Comparison of ENCODE assay signal across 8 cellular contexts in the genomic region with DNA sequence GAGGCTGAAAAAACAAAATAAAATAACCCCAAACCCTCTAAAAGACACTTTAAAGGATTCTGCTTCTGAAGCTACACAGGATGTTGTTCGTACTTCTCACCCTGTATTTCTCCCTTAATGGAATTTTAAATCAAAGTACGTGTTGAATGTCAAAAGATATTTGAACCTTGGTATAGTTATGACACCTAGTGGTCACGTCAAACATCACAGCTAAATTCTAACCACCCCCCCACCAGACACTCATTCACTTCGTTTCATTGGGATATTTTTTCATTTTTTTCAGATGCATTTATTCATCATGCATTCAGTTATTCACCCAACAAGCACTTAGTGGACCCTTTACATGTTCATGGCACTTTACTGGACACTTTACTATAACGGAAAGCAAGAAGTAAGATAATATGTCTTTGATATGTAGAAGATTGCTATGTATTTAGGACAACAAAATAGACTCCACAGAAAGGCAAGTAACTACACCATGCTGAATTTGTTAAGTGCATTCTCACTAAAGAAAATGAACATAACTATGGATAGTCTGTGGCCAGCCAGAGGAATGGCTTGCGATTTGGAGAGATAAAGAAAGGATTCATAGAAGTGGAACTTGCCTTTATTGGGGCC.
DNase-seq lines count a peak whose midpoint lies in the region; ATAC-seq and TF ChIP-seq lines count a peak whose summit lies in the region.

No MANE protein-coding gene starts in this region.

- no peak overlapping the region for H4K91ac ChIP-seq in IMR-90 (ENCODE audit: insufficient read depth, low read depth, low read length)

- no CpG with 5 or more reads among the region's 6 CpGs for WGBS in IMR-90 (ENCODE audit: extremely low coverage in 2 of 2, insufficient read length in 1 of 2), 2 experiments
- 20% methylated on average over 3 of the region's 6 CpGs; no CpG with 5 or more reads in 1 of the 2 experiments for WGBS in endodermal cell (ENCODE audit: insufficient coverage in 1 of 2, insufficient read length in 1 of 2), 2 experiments

- no peak for TF ChIP-seq POLR2A in IMR-90 (IDR thresholded peaks at IDR 0.05; ENCODE audit: low read depth, low read length)

- H3K56ac ChIP-seq in IMR-90 (ENCODE audit: extremely low read depth, insufficient read depth, low read length) = no peak overlapping the region

- no peak overlapping the region for H3K18ac ChIP-seq in IMR-90 (ENCODE audit: low read depth, low read length)

- H2AFZ ChIP-seq in IMR-90 (replicated peaks; ENCODE audit: low read length, poor library complexity) = no peak overlapping the region

- no peaks in the 10 kb centered on the region for H3K36me3 ChIP-seq in IMR-90 (ENCODE audit: control insufficient read depth, insufficient read depth, low read length)
- no peaks in the 10 kb centered on the region for H3K36me3 ChIP-seq in endodermal cell (ENCODE audit: control insufficient read depth, insufficient read depth, low read length)

- no peak overlapping the region for H3K23ac ChIP-seq in IMR-90 (ENCODE audit: low read depth, low read length)

- intact Hi-C loops in IMR-90 (cut with micrococcal nuclease) = loop anchor here (1.0 to 5.0 kb wide), 3 partner anchors 373 to 527 kb away; no protein-coding TSS in a partner anchor

- no peaks in the 10 kb centered on the region for H3K36me3 Mint-ChIP-seq in T-helper 17 cell (ENCODE audit: low read depth)
- no peaks in the 10 kb centered on the region for H3K36me3 Mint-ChIP-seq in endodermal cell (ENCODE audit: low read depth)
- no peaks in the 10 kb centered on the region for H3K36me3 Mint-ChIP-seq in naive B cell

- no peak overlapping the region for H2AK9ac ChIP-seq in IMR-90 (replicated peaks; ENCODE audit: low read depth, low read length, poor library complexity)

- H3K27ac ChIP-seq in IMR-90 (ENCODE audit: insufficient read depth, low read length) = no peak overlapping the region
- H3K27ac ChIP-seq in endodermal cell (ENCODE audit: low read depth, low read length) = no peak overlapping the region

- TF ChIP-seq CTCF in GM13977 (IDR thresholded peaks at IDR 0.05; ENCODE audit: extremely low read depth, insufficient read depth, missing control alignments) = peak; percentile 57
- TF ChIP-seq CTCF in IMR-90 (conservative IDR thresholded peaks at IDR 0.05; ENCODE audit: low read depth, low read length) = peak; percentile 54
- peak; percentile 77 for TF ChIP-seq CTCF in endodermal cell (conservative IDR thresholded peaks at IDR 0.05)

- H2BK5ac ChIP-seq in IMR-90 (ENCODE audit: low read depth, low read length, poor library complexity, severe bottlenecking) = no peak overlapping the region

- CTCF ChIA-PET in IMR-90 (lab: Yijun Ruan, JAX) = interaction anchor here (0.6 to 1.7 kb wide), 6 partner anchors 12 to 1387 kb away, joined by 3 to 5 read pairs (median 4); no protein-coding TSS in a partner anchor

- peak; percentile 23 to 31 for DNase-seq in AML-193 (lab: John Stamatoyannopoulos, UW)
- peak; percentile 31 for DNase-seq in GM13977 (ENCODE audit: low spot score)
- peak; percentile 4 for DNase-seq in IMR-90
- no peak for DNase-seq in T-helper 17 cell
- DNase-seq in endodermal cell = no peak
- DNase-seq in naive B cell = peak; percentile 40
- no peak for DNase-seq in middle frontal gyrus (ENCODE audit: extremely low spot score, low spot score)

- peaks cover 7% of the 10 kb centered on the region for H3K4me1 Mint-ChIP-seq in T-helper 17 cell
- H3K4me1 Mint-ChIP-seq in endodermal cell = no peaks in the 10 kb centered on the region
- peaks cover 6 to 11% (median 7%) of the 10 kb centered on the region in 3 donors for H3K4me1 Mint-ChIP-seq in naive B cell

- H4K8ac ChIP-seq in IMR-90 (ENCODE audit: low read depth in 2 of 2, low read length in 2 of 2) = no peak overlapping the region

- no peaks in the 10 kb centered on the region for H3K79me1 ChIP-seq in IMR-90 (ENCODE audit: low read depth in 1 of 2, low read length in 2 of 2)

- H3K27ac Mint-ChIP-seq in T-helper 17 cell = peak overlapping the region; percentile 95
- H3K27ac Mint-ChIP-seq in endodermal cell = no peak overlapping the region
- peak overlapping the region in 3 of 6 donors; percentile 34 to 55 (median 41) for H3K27ac Mint-ChIP-seq in naive B cell

- H3K9me3 Mint-ChIP-seq in endodermal cell (peaks cover 23% of the 10 kb centered on the region), naive B cell (peaks cover 0 to 2% (median 0%) of the 10 kb centered on the region in 7 donors)

- H3K27me3 Mint-ChIP-seq in T-helper 17 cell (no peaks in the 10 kb centered on the region), endodermal cell (ENCODE audit: insufficient read depth) (no peaks in the 10 kb centered on the region), naive B cell (no peaks in the 10 kb centered on the region)

- BruUV-seq in IMR-90 (replicated peaks; lab: Mats Ljungman, UMichigan) = no TSS peak

- no peaks in the 10 kb centered on the region for H4K20me1 ChIP-seq in IMR-90 (ENCODE audit: insufficient read depth, low read length)

- H2BK120ac ChIP-seq in IMR-90 (ENCODE audit: low read depth, low read length) = no peak overlapping the region

- H3K27me3 ChIP-seq in IMR-90 (ENCODE audit: control insufficient read depth, insufficient read depth, low read length) = no peaks in the 10 kb centered on the region
- H3K27me3 ChIP-seq in endodermal cell (ENCODE audit: control insufficient read depth, insufficient read depth, low read length, poor library complexity, severe bottlenecking) = no peaks in the 10 kb centered on the region

- ATAC-seq in IMR-90 (ENCODE audit: low read depth) (peak; percentile 62; the same call in 1 of the 2 replicates), T-helper 17 cell (peak; percentile 83), naive B cell (ENCODE audit: low read depth in 2 of 2) (peak; percentile 63 to 74), HG03280 (IDR thresholded peaks at IDR 0.05; ENCODE audit: unreplicated experiment) (no peak)

- no peak overlapping the region for H2BK15ac ChIP-seq in IMR-90 (ENCODE audit: low read depth, low read length)

- H3K9ac ChIP-seq in IMR-90 (ENCODE audit: low read depth, low read length) = no peak overlapping the region
- H3K9ac ChIP-seq in endodermal cell (ENCODE audit: extremely low read depth, low read length, poor library complexity, severe bottlenecking) = no peak overlapping the region

- no peak overlapping the region for H2BK20ac ChIP-seq in IMR-90 (ENCODE audit: low read depth, low read length)

- H2AK5ac ChIP-seq in IMR-90 (ENCODE audit: low read depth, low read length) = no peak overlapping the region

- H3K4ac ChIP-seq in IMR-90 (ENCODE audit: low read depth, low read length) = no peak overlapping the region

- H3K4me1 ChIP-seq in IMR-90 (ENCODE audit: control insufficient read depth, insufficient read depth, low read length) (no peaks in the 10 kb centered on the region), endodermal cell (ENCODE audit: control insufficient read depth, insufficient read depth, low read length) (no peaks in the 10 kb centered on the region)

- H3K9me1 ChIP-seq in IMR-90 (ENCODE audit: insufficient read depth, low read length) = no peaks in the 10 kb centered on the region

- H3K9me3 ChIP-seq in IMR-90 (ENCODE audit: control insufficient read depth, insufficient read depth, low read length) (no peaks in the 10 kb centered on the region), T-helper 17 cell (ENCODE audit: control insufficient read depth, low read length, poor library complexity, severe bottlenecking) (no peaks in the 10 kb centered on the region), endodermal cell (ENCODE audit: control insufficient read depth, low read length) (no peaks in the 10 kb centered on the region)

- no peak overlapping the region for H4K5ac ChIP-seq in IMR-90 (ENCODE audit: low read depth, low read length)

- peak; percentile 55 for TF ChIP-seq RAD21 in IMR-90 (IDR thresholded peaks at IDR 0.05; ENCODE audit: low read length)

- H3K14ac ChIP-seq in IMR-90 (replicated peaks; ENCODE audit: low read depth, low read length) = no peak overlapping the region

- no peak overlapping the region for H3K4me2 ChIP-seq in IMR-90 (ENCODE audit: low read depth, low read length)

- dilution Hi-C loops in IMR-90 (cut with HindIII; ENCODE audit: low sequenced_read_pairs, unreplicated experiment) = no loop called here

- in situ Hi-C loops in GM13977 (cut with MboI; ENCODE audit: low pct_unique_long_range_greater_than_20kb, low sequenced_read_pairs, unreplicated experiment) = no loop called here
- in situ Hi-C loops in IMR-90 (cut with MboI; ENCODE audit: low sequenced_read_pairs) = loop anchor here (25.0 kb wide), 1 partner anchor 520 kb away; no protein-coding TSS in a partner anchor

- H3K4me3 Mint-ChIP-seq in T-helper 17 cell (peak overlapping the region; percentile 86), endodermal cell (no peak overlapping the region), naive B cell (peak overlapping the region in 6 of 8 donors; percentile 2 to 63 (median 24))

- H3K4me3 ChIP-seq in IMR-90 (ENCODE audit: insufficient read depth, low read depth, low read length) (no peak overlapping the region), endodermal cell (ENCODE audit: low read length) (no peak overlapping the region)

- POLR2A ChIA-PET in IMR-90 (lab: Charles Lee; ENCODE audit: unreplicated experiment) = no interaction called here

TF ChIP-seq in IMR-90, 13 proteins besides CTCF, POLR2A, EP300 and RAD21:
- peak; percentile 42 for TF ChIP-seq SMC3 (IDR thresholded peaks at IDR 0.05; ENCODE audit: low read depth, low read length)
- TF ChIP-seq MAFK (IDR thresholded peaks at IDR 0.05; ENCODE audit: low read depth, low read length) = no peak
TF ChIP-seq in IMR-90: peak in this region for 1.

Comparison
In these comparisons a context has a peak if more than half of its experiments do, and no peak if none do; other contexts are left out.
1. DNase-seq: peak in AML-193 (2 of 2), GM13977 (single experiment), IMR-90 (single experiment) and naive B cell (single experiment); none in T-helper 17 cell (0 of 3), endodermal cell (single experiment) and middle frontal gyrus (single experiment).
2. Peak in every context shown above with its lines, with median percentiles within 50 percentile points of each other: CTCF ChIP-seq.